In the genomic region with DNA sequence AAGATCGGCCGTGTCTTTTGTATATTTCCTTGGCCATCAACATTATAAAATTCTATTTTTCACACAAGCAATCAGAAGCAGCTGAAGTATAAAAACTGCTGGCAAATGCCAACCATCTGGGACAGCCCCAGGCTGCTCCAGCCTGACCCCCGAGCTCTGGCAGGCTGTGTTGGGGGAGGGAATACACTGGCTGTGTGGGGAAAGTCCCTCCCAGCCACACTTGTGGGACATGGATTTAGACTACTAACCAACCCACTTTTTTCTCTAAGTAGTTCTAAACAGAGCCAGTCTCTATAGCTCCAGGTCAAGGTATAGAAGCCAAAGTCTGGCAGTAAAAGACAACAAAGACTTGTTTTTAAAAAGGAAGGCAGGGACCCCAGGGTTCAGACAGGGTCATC, we compare ENCODE assay signal across 11 cellular contexts. TPM values are rescaled to one million over a fixed set of nuclear protein-coding genes. Genes with fewer than 3 reads are reported as not detected.
DNase-seq lines count a peak whose midpoint lies in the region; ATAC-seq, FAIRE-seq and TF ChIP-seq lines count a peak whose summit lies in the region.
"Had no signal": no experiment of that assay in that cellular context is flagged by ENCODE, and none has a peak within 500 bp of the region (broad histone marks: within the 10 kb centered on the region; RNA-seq: fewer than 3 reads in every experiment).

No MANE protein-coding gene starts in this region.

- CTCF ChIA-PET in activated CD4-positive, alpha-beta T cell treated with anti-CD3 and anti-CD28 coated beads for 36 hours (lab: Charles Lee): interaction anchor here (0.7 to 2.9 kb wide), 5 partner anchors 9 to 154 kb away, joined by 3 to 39 read pairs (median 3); no protein-coding TSS in a partner anchor

- no peak for TF ChIP-seq POLR2A in H54 (IDR thresholded peaks at IDR 0.05; ENCODE audit: low read depth, low read length)

- H3K4me1 ChIP-seq in HUES48 (ENCODE audit: control insufficient read depth, insufficient read depth, low read length) (peaks cover 9% of the 10 kb centered on the region), skeletal muscle tissue (ENCODE audit: control insufficient read depth in 3 of 3, insufficient read depth in 3 of 3, low read length in 3 of 3) (peaks cover 28 to 51% (median 34%) of the 10 kb centered on the region in 3 donors)

- peak overlapping the region; percentile 21 for H3K27ac ChIP-seq in HUES48 (ENCODE audit: low read depth, low read length)
- peak overlapping the region; percentile 55 for H3K27ac ChIP-seq in skeletal muscle tissue (ENCODE audit: low read depth, low read length)
- H3K27ac ChIP-seq: right lobe of liver had no signal

- no peak overlapping the region for H3K4me3 ChIP-seq in HUES48 (ENCODE audit: low read depth, low read length)
- peak overlapping the region in 1 of 3 donors; percentile 6 for H3K4me3 ChIP-seq in skeletal muscle tissue (ENCODE audit: low read length in 3 of 3)
- H3K4me3 ChIP-seq: right lobe of liver had no signal

- H3K9me3 ChIP-seq in HUES48 (ENCODE audit: control insufficient read depth, insufficient read depth, low read length): no peaks in the 10 kb centered on the region
- no peaks in the 10 kb centered on the region for H3K9me3 ChIP-seq in skeletal muscle tissue (ENCODE audit: control insufficient read depth in 3 of 3, low read length in 3 of 3)
- H3K9me3 ChIP-seq: right lobe of liver had no signal

- peak; percentile 65 for DNase-seq in astrocyte of the hippocampus (ENCODE audit: low read depth, low spot score)
- peak; percentile 38 for DNase-seq in kidney tubule cell (ENCODE audit: low spot score)
- DNase-seq in NCI-H2081 (lab: John Stamatoyannopoulos, UW): no peak
- DNase-seq in H54 (ENCODE audit: insufficient read length, low spot score): no peak
- DNase-seq in activated CD4-positive, alpha-beta T cell treated with anti-CD3 and anti-CD28 coated beads for 36 hours: no peak
- DNase-seq: NCI-H2081 treated with DMSO at 0.1 percent for 48 hours, right lobe of liver had no signal

- H3K36me3 ChIP-seq in HUES48 (ENCODE audit: control insufficient read depth, insufficient read depth, low read length): peaks cover 26% of the 10 kb centered on the region; the same call in 1 of the 2 replicates
- H3K36me3 ChIP-seq in skeletal muscle tissue (ENCODE audit: control insufficient read depth in 3 of 3, insufficient read depth in 3 of 3, low read length in 3 of 3): peaks cover 0 to 2% (median 0%) of the 10 kb centered on the region in 3 donors
- H3K36me3 ChIP-seq: right lobe of liver had no signal

- no peak overlapping the region for H3K4me3 Mint-ChIP-seq in activated CD4-positive, alpha-beta T cell treated with anti-CD3 and anti-CD28 coated beads for 36 hours

- H3K9ac ChIP-seq in HUES48 (ENCODE audit: low read depth, low read length) (no peak overlapping the region), skeletal muscle tissue (ENCODE audit: low read depth in 1 of 3, low read length in 3 of 3) (peak overlapping the region; percentile 36 to 48 (median 37))

- no peak overlapping the region for H3K27ac Mint-ChIP-seq in activated CD4-positive, alpha-beta T cell treated with anti-CD3 and anti-CD28 coated beads for 36 hours

- no peak for ATAC-seq in HG02973 (IDR thresholded peaks at IDR 0.05; ENCODE audit: unreplicated experiment)
- no peak for ATAC-seq in activated CD4-positive, alpha-beta T cell treated with anti-CD3 and anti-CD28 coated beads for 36 hours

- intact Hi-C loops in activated CD4-positive, alpha-beta T cell treated with anti-CD3 and anti-CD28 coated beads for 36 hours (cut with DNase I, micrococcal nuclease): loop anchor here in 1 of 2 experiments (10.0 kb wide), 1 partner anchor 342 kb away; no protein-coding TSS in a partner anchor

- FAIRE-seq in H54 (lab: Jason Lieb, UNC): no peak

- POLR2A ChIA-PET in activated CD4-positive, alpha-beta T cell treated with anti-CD3 and anti-CD28 coated beads for 36 hours (lab: Charles Lee): no interaction called here

- H3K9me3 Mint-ChIP-seq in activated CD4-positive, alpha-beta T cell treated with anti-CD3 and anti-CD28 coated beads for 36 hours (ENCODE audit: low read depth): no peaks in the 10 kb centered on the region

- H3K27me3 Mint-ChIP-seq in activated CD4-positive, alpha-beta T cell treated with anti-CD3 and anti-CD28 coated beads for 36 hours: no peaks in the 10 kb centered on the region

- peaks cover 3% of the 10 kb centered on the region for H3K36me3 Mint-ChIP-seq in activated CD4-positive, alpha-beta T cell treated with anti-CD3 and anti-CD28 coated beads for 36 hours (ENCODE audit: low read depth)

- H3K27me3 ChIP-seq in HUES48 (ENCODE audit: control insufficient read depth, insufficient read depth, low read length) (no peaks in the 10 kb centered on the region), skeletal muscle tissue (ENCODE audit: control insufficient read depth in 3 of 3, insufficient read depth in 3 of 3, low read length in 3 of 3) (no peaks in the 10 kb centered on the region)
- H3K27me3 ChIP-seq: right lobe of liver had no signal

- peaks cover 24% of the 10 kb centered on the region for H3K4me1 Mint-ChIP-seq in activated CD4-positive, alpha-beta T cell treated with anti-CD3 and anti-CD28 coated beads for 36 hours

RNA-seq across cellular contexts. Expression of a gene that starts 13.6 kb away (rescaled TPM):
- total RNA-seq in skeletal muscle tissue: 14.6 TPM
- 10 to 100 TPM; 11.7 to 18.2 TPM for total RNA-seq in activated CD4-positive, alpha-beta T cell treated with anti-CD3 and anti-CD28 coated beads for 36 hours

RNA-seq across cellular contexts. Expression of a gene that starts 13.7 kb away (rescaled TPM):
- total RNA-seq in skeletal muscle tissue: 25.1 TPM
- total RNA-seq in activated CD4-positive, alpha-beta T cell treated with anti-CD3 and anti-CD28 coated beads for 36 hours: 10 to 100 TPM; 17.5 to 22.9 TPM

RNA-seq across cellular contexts. Expression of a gene that starts 36.1 kb away (rescaled TPM):
- total RNA-seq in skeletal muscle tissue: not detected
- total RNA-seq in activated CD4-positive, alpha-beta T cell treated with anti-CD3 and anti-CD28 coated beads for 36 hours: not detected
- total RNA-seq: dermis microvascular lymphatic vessel endothelial cell, right lobe of liver had no signal

Comparison
In these comparisons a context has a peak if more than half of its experiments do, and no peak if none do; other contexts are left out.
1. DNase-seq: peak in astrocyte of the hippocampus (single experiment) and kidney tubule cell (single experiment); none in NCI-H2081 (0 of 2), H54 (single experiment) and activated CD4-positive, alpha-beta T cell treated with anti-CD3 and anti-CD28 coated beads for 36 hours (single experiment).